12 cellular contexts compared by ENCODE assay signal in the genomic region with DNA sequence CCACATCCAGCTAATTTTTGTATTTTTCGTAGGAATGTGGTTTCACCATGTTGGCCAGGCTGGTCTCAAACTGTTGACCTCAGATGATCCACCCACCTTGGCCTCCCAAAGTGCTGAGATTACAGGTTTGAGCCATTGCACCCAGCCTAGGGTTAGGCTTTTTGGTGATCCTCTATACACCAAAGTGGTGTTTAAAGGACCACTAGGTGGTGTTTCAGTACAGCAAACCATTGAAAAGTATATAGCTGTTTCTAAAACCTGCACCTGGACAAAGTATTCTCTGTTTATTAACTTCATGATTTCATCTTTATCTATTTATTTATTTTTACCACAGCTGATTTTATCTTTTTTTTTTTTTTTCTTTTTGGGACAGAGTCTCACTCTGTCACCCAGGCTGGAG.
DNase-seq lines count a peak whose midpoint lies in the region; ATAC-seq and TF ChIP-seq lines count a peak whose summit lies in the region.
"Had no signal": no experiment of that assay in that cellular context is flagged by ENCODE, and none has a peak within 500 bp of the region (broad histone marks: within the 10 kb centered on the region; RNA-seq: fewer than 3 reads in every experiment).

No MANE protein-coding gene starts in this region.

- H3K4me3 ChIP-seq in Loucy (ENCODE audit: low read length, poor library complexity, severe bottlenecking): no peak overlapping the region
- H3K4me3 ChIP-seq: HAP-1 had no signal

- no peak overlapping the region for H3K9ac ChIP-seq in Loucy (ENCODE audit: low read depth, low read length, poor library complexity, severe bottlenecking)

- H4K20me1 ChIP-seq in Loucy (ENCODE audit: insufficient read depth, low read length, poor library complexity, severe bottlenecking): no peaks in the 10 kb centered on the region

- no peak overlapping the region for H3K4me2 ChIP-seq in Loucy (ENCODE audit: low read depth, low read length, poor library complexity, severe bottlenecking)

- H3K4me3 Mint-ChIP-seq in activated CD8-positive, alpha-beta memory T cell treated with anti-CD3 and anti-CD28 coated beads, Interleukin-2, amount 10 ng/mL, durations not matched to agents 7 days and 5 days: no peak overlapping the region
- no peak overlapping the region for H3K4me3 Mint-ChIP-seq in type B pancreatic cell
- H3K4me3 Mint-ChIP-seq in activated T-helper 1 cell treated with anti-CD3 and anti-CD28 coated beads, Interleukin-12 subunit alpha, Interleukin-12 subunit beta, Interleukin-2, Interleukin-4 antibody, amounts not matched to agents 30 ng/mL and 10 ng/mL and 1 ng/mL, durations not matched to agents 14 hours and 24 hours and 36 hours: no peak overlapping the region
- H3K4me3 Mint-ChIP-seq: activated CD4-positive, alpha-beta T cell treated with anti-CD3 and anti-CD28 coated beads for 36 hours; memory B cell had no signal

- no peaks in the 10 kb centered on the region for H3F3A ChIP-seq in Loucy (ENCODE audit: low read depth)

- no peaks in the 10 kb centered on the region for H3K79me2 ChIP-seq in Loucy (ENCODE audit: insufficient read depth, low read length)

- H3K27ac Mint-ChIP-seq in activated CD8-positive, alpha-beta memory T cell treated with anti-CD3 and anti-CD28 coated beads, Interleukin-2, amount 10 ng/mL, durations not matched to agents 7 days and 5 days: no peak overlapping the region
- H3K27ac Mint-ChIP-seq in type B pancreatic cell: no peak overlapping the region
- no peak overlapping the region for H3K27ac Mint-ChIP-seq in activated T-helper 1 cell treated with anti-CD3 and anti-CD28 coated beads, Interleukin-12 subunit alpha, Interleukin-12 subunit beta, Interleukin-2, Interleukin-4 antibody, amounts not matched to agents 30 ng/mL and 10 ng/mL and 1 ng/mL, durations not matched to agents 14 hours and 24 hours and 36 hours
- H3K27ac Mint-ChIP-seq: activated CD4-positive, alpha-beta T cell treated with anti-CD3 and anti-CD28 coated beads for 36 hours; memory B cell had no signal

- CTCF ChIA-PET in activated CD8-positive, alpha-beta memory T cell treated with anti-CD3 and anti-CD28 coated beads, Interleukin-2, amount 10 ng/mL, durations not matched to agents 7 days and 5 days (lab: Charles Lee): interaction anchor here (0.7 to 1.0 kb wide), 3 partner anchors 39 to 543 kb away, joined by 3 read pairs; no protein-coding TSS in a partner anchor

- no peaks in the 10 kb centered on the region for H3K9me2 ChIP-seq in Loucy (replicated peaks; ENCODE audit: low read depth, low read length)

- H3K27me3 ChIP-seq in Loucy (ENCODE audit: insufficient read depth, low read length, poor library complexity, severe bottlenecking): no peaks in the 10 kb centered on the region

- no peaks in the 10 kb centered on the region for H3K4me1 ChIP-seq in Loucy (ENCODE audit: insufficient read depth, low read length, poor library complexity, severe bottlenecking)
- H3K4me1 ChIP-seq: HAP-1 had no signal

- peaks cover 1% of the 10 kb centered on the region for H3K36me3 Mint-ChIP-seq in activated CD8-positive, alpha-beta memory T cell treated with anti-CD3 and anti-CD28 coated beads, Interleukin-2, amount 10 ng/mL, durations not matched to agents 7 days and 5 days
- peaks cover 13% of the 10 kb centered on the region for H3K36me3 Mint-ChIP-seq in type B pancreatic cell
- no peaks in the 10 kb centered on the region for H3K36me3 Mint-ChIP-seq in activated T-helper 1 cell treated with anti-CD3 and anti-CD28 coated beads, Interleukin-12 subunit alpha, Interleukin-12 subunit beta, Interleukin-2, Interleukin-4 antibody, amounts not matched to agents 30 ng/mL and 10 ng/mL and 1 ng/mL, durations not matched to agents 14 hours and 24 hours and 36 hours (ENCODE audit: low read depth)

- TF ChIP-seq CTCF in Loucy (conservative IDR thresholded peaks at IDR 0.05; ENCODE audit: low read length): peak; percentile 46
- peak; percentile 48 for TF ChIP-seq CTCF in type B pancreatic cell (conservative IDR thresholded peaks at IDR 0.05)

- H3K36me3 ChIP-seq in Loucy (ENCODE audit: insufficient read depth, low read length): 0 out of 2 replicates have a peak, but pooled peaks cover 3% of the 10 kb centered on the region
- H3K36me3 ChIP-seq: HAP-1 had no signal

- no peak for DNase-seq in activated CD8-positive, alpha-beta memory T cell treated with anti-CD3 and anti-CD28 coated beads, Interleukin-2, amount 10 ng/mL, durations not matched to agents 7 days and 5 days
- no peak for DNase-seq in activated CD8-positive, alpha-beta memory T cell treated with anti-CD3 and anti-CD28 coated beads, Interleukin-2, amount 50 U/mL, for 48 hours
- DNase-seq in cerebellar cortex (ENCODE audit: low spot score) (peak; percentile 25), type B pancreatic cell (ENCODE audit: extremely low spot score, unreplicated experiment) (no peak), NCI-H128 (lab: John Stamatoyannopoulos, UW; ENCODE audit: unreplicated experiment) (no peak)
- no peak for DNase-seq in activated T-helper 1 cell treated with anti-CD3 and anti-CD28 coated beads, Interleukin-12 subunit alpha, Interleukin-12 subunit beta, Interleukin-2, Interleukin-4 antibody, amounts not matched to agents 30 ng/mL and 10 ng/mL and 1 ng/mL, durations not matched to agents 14 hours and 24 hours and 36 hours (ENCODE audit: low spot score)
- DNase-seq: activated CD4-positive, alpha-beta T cell treated with anti-CD3 and anti-CD28 coated beads for 36 hours; NCI-H2081 treated with DMSO at 0.1 percent for 48 hours had no signal

- intact Hi-C loops in activated T-helper 1 cell treated with anti-CD3 and anti-CD28 coated beads, Interleukin-12 subunit alpha, Interleukin-12 subunit beta, Interleukin-2, Interleukin-4 antibody, amounts not matched to agents 30 ng/mL and 10 ng/mL and 1 ng/mL, durations not matched to agents 14 hours and 24 hours and 36 hours (cut with micrococcal nuclease): no loop called here

- H3K27me3 Mint-ChIP-seq in activated CD8-positive, alpha-beta memory T cell treated with anti-CD3 and anti-CD28 coated beads, Interleukin-2, amount 10 ng/mL, durations not matched to agents 7 days and 5 days: no peaks in the 10 kb centered on the region
- no peaks in the 10 kb centered on the region for H3K27me3 Mint-ChIP-seq in type B pancreatic cell
- H3K27me3 Mint-ChIP-seq in activated T-helper 1 cell treated with anti-CD3 and anti-CD28 coated beads, Interleukin-12 subunit alpha, Interleukin-12 subunit beta, Interleukin-2, Interleukin-4 antibody, amounts not matched to agents 30 ng/mL and 10 ng/mL and 1 ng/mL, durations not matched to agents 14 hours and 24 hours and 36 hours (ENCODE audit: insufficient read depth): no peaks in the 10 kb centered on the region
- H3K27me3 Mint-ChIP-seq: activated CD4-positive, alpha-beta T cell treated with anti-CD3 and anti-CD28 coated beads for 36 hours; memory B cell had no signal

- no peaks in the 10 kb centered on the region for H3K4me1 Mint-ChIP-seq in activated CD8-positive, alpha-beta memory T cell treated with anti-CD3 and anti-CD28 coated beads, Interleukin-2, amount 10 ng/mL, durations not matched to agents 7 days and 5 days
- H3K4me1 Mint-ChIP-seq in type B pancreatic cell (ENCODE audit: unreplicated experiment): no peaks in the 10 kb centered on the region
- no peaks in the 10 kb centered on the region for H3K4me1 Mint-ChIP-seq in activated T-helper 1 cell treated with anti-CD3 and anti-CD28 coated beads, Interleukin-12 subunit alpha, Interleukin-12 subunit beta, Interleukin-2, Interleukin-4 antibody, amounts not matched to agents 30 ng/mL and 10 ng/mL and 1 ng/mL, durations not matched to agents 14 hours and 24 hours and 36 hours (ENCODE audit: low read depth)
- H3K4me1 Mint-ChIP-seq: activated CD4-positive, alpha-beta T cell treated with anti-CD3 and anti-CD28 coated beads for 36 hours had no signal

- no peaks in the 10 kb centered on the region for H3K9me3 Mint-ChIP-seq in activated CD8-positive, alpha-beta memory T cell treated with anti-CD3 and anti-CD28 coated beads, Interleukin-2, amount 10 ng/mL, durations not matched to agents 7 days and 5 days (ENCODE audit: low read depth)
- H3K9me3 Mint-ChIP-seq in type B pancreatic cell: no peaks in the 10 kb centered on the region
- no peaks in the 10 kb centered on the region for H3K9me3 Mint-ChIP-seq in activated T-helper 1 cell treated with anti-CD3 and anti-CD28 coated beads, Interleukin-12 subunit alpha, Interleukin-12 subunit beta, Interleukin-2, Interleukin-4 antibody, amounts not matched to agents 30 ng/mL and 10 ng/mL and 1 ng/mL, durations not matched to agents 14 hours and 24 hours and 36 hours
- H3K9me3 Mint-ChIP-seq: memory B cell had no signal

- no peaks in the 10 kb centered on the region for H3K9me3 ChIP-seq in Loucy (ENCODE audit: insufficient read depth, low read depth, low read length)
- H3K9me3 ChIP-seq: HAP-1 had no signal

- ATAC-seq in activated CD8-positive, alpha-beta memory T cell treated with anti-CD3 and anti-CD28 coated beads, Interleukin-2, amount 10 ng/mL, durations not matched to agents 7 days and 5 days: peak; percentile 64
- no peak for ATAC-seq in HG02798 (IDR thresholded peaks at IDR 0.05; ENCODE audit: poor library complexity, unreplicated experiment)
- ATAC-seq: activated CD4-positive, alpha-beta T cell treated with anti-CD3 and anti-CD28 coated beads for 36 hours had no signal

- no peak overlapping the region for H2AFZ ChIP-seq in Loucy (ENCODE audit: low read length)
